8 cellular contexts compared by ENCODE assay signal in the genomic region with DNA sequence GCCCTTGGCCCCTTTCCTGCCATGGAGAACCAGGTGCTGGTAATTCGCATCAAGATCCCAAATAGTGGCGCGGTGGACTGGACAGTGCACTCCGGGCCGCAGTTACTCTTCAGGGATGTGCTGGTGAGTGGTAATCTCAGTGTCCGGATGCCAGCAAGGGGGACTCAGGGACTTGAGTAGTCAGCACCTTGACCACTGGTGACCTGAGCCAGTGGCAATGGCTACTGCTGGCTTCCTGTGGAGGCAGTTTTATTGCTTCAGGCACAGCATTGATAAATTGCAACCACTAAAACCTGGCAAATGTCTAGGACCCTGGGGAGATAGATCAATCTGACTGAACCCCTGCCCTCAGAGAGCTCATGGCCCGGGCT. TPM values are rescaled to one million over a fixed set of nuclear protein-coding genes. Genes with fewer than 3 reads are reported as not detected.
DNase-seq lines count a peak whose midpoint lies in the region; ATAC-seq, FAIRE-seq and TF ChIP-seq lines count a peak whose summit lies in the region.

No MANE protein-coding gene starts in this region.

- no peaks in the 10 kb centered on the region for H3K9me3 ChIP-seq in astrocyte (ENCODE audit: insufficient read depth, low read depth, low read length)
- no peaks in the 10 kb centered on the region for H3K9me3 ChIP-seq in iPS-20b (ENCODE audit: insufficient read depth, low read depth, low read length)

- no peak for FAIRE-seq in astrocyte (lab: Jason Lieb, UNC)

- H3K4me3 ChIP-seq in astrocyte (ENCODE audit: insufficient read depth, low read depth, low read length) (peak overlapping the region; percentile 95), iPS-20b (ENCODE audit: low read length) (peak overlapping the region; percentile 91)

- H3K27me3 Mint-ChIP-seq in activated T-cell treated with anti-CD3 and anti-CD28 coated beads, Interleukin-2, amount 50 U/mL, for 72 hours (ENCODE audit: low read depth) = no peaks in the 10 kb centered on the region
- H3K27me3 Mint-ChIP-seq in astrocyte (ENCODE audit: low read depth, unreplicated experiment) = no peaks in the 10 kb centered on the region
- H3K27me3 Mint-ChIP-seq in stimulated activated naive B cell treated with anti-CD40 and anti-IgM and Interleukin-4, amounts not matched to agents 10 μg/mL and 1 μg/mL and 100 μg/mL, for 72 hours = no peaks in the 10 kb centered on the region

- no peak for TF ChIP-seq CTCF in astrocyte (IDR thresholded peaks at IDR 0.05; ENCODE audit: insufficient read depth, low read depth, low read length)

- peak overlapping the region; percentile 94 to 99 for H3K4me3 Mint-ChIP-seq in activated T-cell treated with anti-CD3 and anti-CD28 coated beads, Interleukin-2, amount 50 U/mL, for 72 hours
- peak overlapping the region; percentile 94 for H3K4me3 Mint-ChIP-seq in astrocyte (ENCODE audit: unreplicated experiment)
- H3K4me3 Mint-ChIP-seq in stimulated activated naive B cell treated with anti-CD40 and anti-IgM and Interleukin-4, amounts not matched to agents 10 μg/mL and 1 μg/mL and 100 μg/mL, for 72 hours = peak overlapping the region; percentile 89 to 93

- H4K20me1 ChIP-seq in astrocyte (ENCODE audit: insufficient read depth, low read length) = peaks cover 4% of the 10 kb centered on the region

- H3K27ac ChIP-seq in astrocyte (ENCODE audit: low read depth, low read length) (no peak overlapping the region), iPS-20b (ENCODE audit: low read length) (no peak overlapping the region)

- peaks cover 50% of the 10 kb centered on the region for H3K4me1 Mint-ChIP-seq in activated T-cell treated with anti-CD3 and anti-CD28 coated beads, Interleukin-2, amount 50 U/mL, for 72 hours (ENCODE audit: low read depth)
- H3K4me1 Mint-ChIP-seq in astrocyte (ENCODE audit: low read depth, unreplicated experiment) = peaks cover 11% of the 10 kb centered on the region
- peaks cover 22 to 43% of the 10 kb centered on the region in 2 donors for H3K4me1 Mint-ChIP-seq in stimulated activated naive B cell treated with anti-CD40 and anti-IgM and Interleukin-4, amounts not matched to agents 10 μg/mL and 1 μg/mL and 100 μg/mL, for 72 hours

- H3K27ac Mint-ChIP-seq in activated T-cell treated with anti-CD3 and anti-CD28 coated beads, Interleukin-2, amount 50 U/mL, for 72 hours = peak overlapping the region; percentile 86
- no peak overlapping the region for H3K27ac Mint-ChIP-seq in astrocyte (ENCODE audit: unreplicated experiment)
- peak overlapping the region; percentile 93 for H3K27ac Mint-ChIP-seq in stimulated activated naive B cell treated with anti-CD40 and anti-IgM and Interleukin-4, amounts not matched to agents 10 μg/mL and 1 μg/mL and 100 μg/mL, for 72 hours

- peak overlapping the region; percentile 91 for H3K4me2 ChIP-seq in astrocyte (ENCODE audit: low read length)

- H3K36me3 ChIP-seq in astrocyte (ENCODE audit: insufficient read depth, low read length) = no peaks in the 10 kb centered on the region
- 0 out of 2 replicates have a peak, but pooled peaks cover 9% of the 10 kb centered on the region for H3K36me3 ChIP-seq in iPS-20b (ENCODE audit: insufficient read depth, low read depth, low read length)

- no peak for ATAC-seq in activated T-cell treated with anti-CD3 and anti-CD28 coated beads, Interleukin-2, amount 50 U/mL, for 72 hours (replicated peaks in 1 of 2)
- ATAC-seq in stimulated activated naive B cell treated with anti-CD40 and anti-IgM and Interleukin-4, amounts not matched to agents 10 μg/mL and 1 μg/mL and 100 μg/mL, for 72 hours (replicated peaks) = no peak
- no peak for ATAC-seq in HG03354 (IDR thresholded peaks at IDR 0.05; ENCODE audit: poor library complexity, severe bottlenecking, unreplicated experiment)
- ATAC-seq in HG03175 (IDR thresholded peaks at IDR 0.05; ENCODE audit: unreplicated experiment) = no peak

- H3K36me3 Mint-ChIP-seq in activated T-cell treated with anti-CD3 and anti-CD28 coated beads, Interleukin-2, amount 50 U/mL, for 72 hours (ENCODE audit: insufficient read depth in 2 of 2) = peaks cover 0 to 5% of the 10 kb centered on the region in 2 donors
- peaks cover 3% of the 10 kb centered on the region for H3K36me3 Mint-ChIP-seq in astrocyte (ENCODE audit: low read depth, unreplicated experiment)
- peaks cover 4 to 10% of the 10 kb centered on the region in 2 donors for H3K36me3 Mint-ChIP-seq in stimulated activated naive B cell treated with anti-CD40 and anti-IgM and Interleukin-4, amounts not matched to agents 10 μg/mL and 1 μg/mL and 100 μg/mL, for 72 hours

- H3K9me3 Mint-ChIP-seq in activated T-cell treated with anti-CD3 and anti-CD28 coated beads, Interleukin-2, amount 50 U/mL, for 72 hours = no peaks in the 10 kb centered on the region
- no peaks in the 10 kb centered on the region for H3K9me3 Mint-ChIP-seq in astrocyte (ENCODE audit: unreplicated experiment)
- no peaks in the 10 kb centered on the region for H3K9me3 Mint-ChIP-seq in stimulated activated naive B cell treated with anti-CD40 and anti-IgM and Interleukin-4, amounts not matched to agents 10 μg/mL and 1 μg/mL and 100 μg/mL, for 72 hours

- H3K27me3 ChIP-seq in astrocyte (ENCODE audit: insufficient read depth, low read length) = no peaks in the 10 kb centered on the region
- no peaks in the 10 kb centered on the region; the same call in 1 of the 2 replicates for H3K27me3 ChIP-seq in iPS-20b (ENCODE audit: insufficient read depth, low read length)

- DNase-seq in activated T-cell treated with anti-CD3 and anti-CD28 coated beads, Interleukin-2, amount 50 U/mL, for 72 hours = no peak
- no peak for DNase-seq in activated T-cell treated with anti-CD3 and anti-CD28 coated beads for 4 hours
- no peak for DNase-seq in astrocyte (ENCODE audit: low read depth)
- no peak for DNase-seq in stimulated activated naive B cell treated with anti-CD40 and anti-IgM and Interleukin-4, amounts not matched to agents 10 μg/mL and 1 μg/mL and 100 μg/mL, for 72 hours
- DNase-seq in MV-4-11 (lab: John Stamatoyannopoulos, UW) = no peak

- H3K9ac ChIP-seq in astrocyte (ENCODE audit: low read length) = peak overlapping the region; percentile 89
- peak overlapping the region; percentile 86; the same call in 1 of the 2 replicates for H3K9ac ChIP-seq in iPS-20b (ENCODE audit: low read depth, low read length)

- H3K4me1 ChIP-seq in astrocyte (ENCODE audit: insufficient read depth, low read length) = peaks cover 14% of the 10 kb centered on the region
- H3K4me1 ChIP-seq in iPS-20b (ENCODE audit: insufficient read depth, low read length) = peaks cover 12% of the 10 kb centered on the region

- peak overlapping the region; percentile 93 for H2AFZ ChIP-seq in astrocyte (ENCODE audit: low read depth, low read length)

- peaks cover 7% of the 10 kb centered on the region for H3K79me2 ChIP-seq in astrocyte (ENCODE audit: insufficient read depth, low read length)

RNA-seq across cellular contexts. Expression of a gene that starts 0.8 kb away (rescaled TPM):
- 10 to 100 TPM; 36.2 to 37.8 TPM for total RNA-seq in activated T-cell treated with anti-CD3 and anti-CD28 coated beads, Interleukin-2, amount 50 U/mL, for 72 hours
- 11.6 and 14.3 TPM in 2 replicates for total RNA-seq in astrocyte

RNA-seq across cellular contexts. Expression of a gene that starts 22.4 kb away (rescaled TPM):
- 1 to 10 TPM; 5.3 TPM for total RNA-seq in activated T-cell treated with anti-CD3 and anti-CD28 coated beads, Interleukin-2, amount 50 U/mL, for 72 hours
- total RNA-seq in astrocyte = 4.3 and 4.7 TPM in 2 replicates
